In genomic region chr3:38828681-38829080, GRCh38 we compare ENCODE assay signal across 19 cellular contexts. TPM values are rescaled to one million over a fixed set of nuclear protein-coding genes. Genes with fewer than 3 reads are reported as not detected.
DNase-seq lines count a peak whose midpoint lies in the region; ATAC-seq, FAIRE-seq and TF ChIP-seq lines count a peak whose summit lies in the region.
"Had no signal": no experiment of that assay in that cellular context is flagged by ENCODE, and none has a peak within 500 bp of the region (broad histone marks: within the 10 kb centered on the region; RNA-seq: fewer than 3 reads in every experiment).

No MANE protein-coding gene starts in this region.

- H2BK15ac ChIP-seq in IMR-90 (ENCODE audit: low read depth, low read length), result peak overlapping the region; percentile 94; the same call in 2 of the 3 replicates

- H2BK20ac ChIP-seq in IMR-90 (ENCODE audit: low read depth, low read length), result peak overlapping the region; percentile 96

- H2AK9ac ChIP-seq in IMR-90 (replicated peaks; ENCODE audit: low read depth, low read length, poor library complexity), result peak overlapping the region; percentile 89

- TF ChIP-seq CTCF in AG04450 (IDR thresholded peaks at IDR 0.05; ENCODE audit: low read depth, low read length) (no peak), IMR-90 (conservative IDR thresholded peaks at IDR 0.05; ENCODE audit: low read depth, low read length) (no peak), endothelial cell of umbilical vein (IDR thresholded peaks at IDR 0.05; ENCODE audit: extremely low read depth in 1 of 2, insufficient read depth in 1 of 2, low read depth in 1 of 2, low read length in 2 of 2) (no peak), body of pancreas (IDR thresholded peaks at IDR 0.05) (no peak)

- H3K18ac ChIP-seq in IMR-90 (ENCODE audit: low read depth, low read length), result peak overlapping the region; percentile 99; the same call in 1 of the 2 replicates

- H3K9me1 ChIP-seq in IMR-90 (ENCODE audit: insufficient read depth, low read length) (peaks cover 18% of the 10 kb centered on the region), endothelial cell of umbilical vein (replicated peaks; ENCODE audit: control insufficient read depth, extremely low read depth, insufficient read depth, low read length) (no peaks in the 10 kb centered on the region)

- H3K36me3 ChIP-seq in IMR-90 (ENCODE audit: control insufficient read depth, insufficient read depth, low read length) (no peaks in the 10 kb centered on the region), endothelial cell of umbilical vein (ENCODE audit: control insufficient read depth in 2 of 2, extremely low read depth in 1 of 2, insufficient read depth in 2 of 2, low read length in 2 of 2) (no peaks in the 10 kb centered on the region), mesodermal cell (ENCODE audit: control insufficient read depth, insufficient read depth, low read length) (no peaks in the 10 kb centered on the region), body of pancreas (replicated peaks in 1 of 2; ENCODE audit: insufficient read depth in 1 of 2, low read depth in 2 of 2) (no peaks in the 10 kb centered on the region)

- TF ChIP-seq RAD21 in IMR-90 (IDR thresholded peaks at IDR 0.05; ENCODE audit: low read length), result no peak

- peak overlapping the region; percentile 93 for H2BK5ac ChIP-seq in IMR-90 (ENCODE audit: low read depth, low read length, poor library complexity, severe bottlenecking)

- H2BK120ac ChIP-seq in IMR-90 (ENCODE audit: low read depth, low read length), result peak overlapping the region; percentile 100

- no peak for DNase-seq in AG04450 (ENCODE audit: low read depth, low spot score)
- DNase-seq in IMR-90, result no peak
- DNase-seq in endothelial cell of umbilical vein (ENCODE audit: low read depth, low spot score), result no peak
- DNase-seq in SIG-M5 treated with dmso at 0.1 percent for 504 hours (lab: John Stamatoyannopoulos, UW; ENCODE audit: unreplicated experiment), result no peak
- no peak for DNase-seq in activated gamma-delta T cell treated with Interleukin-2 at 50 U/mL for 16 hours
- DNase-seq in body of pancreas, result no peak
- DNase-seq: C1 segment of cervical spinal cord; CD8-positive, alpha-beta memory T cell; Kasumi-1; MM.1S; NCI-H1092 treated with DMSO at 0.1 percent for 48 hours; NCI-H146; NCI-H2029 treated with DMSO at 0.1 percent for 48 hours; NCI-H2171; NCI-H446; NCI-H526 treated with DMSO at 0.1 percent for 48 hours had no signal

- TF ChIP-seq POLR2A in IMR-90 (IDR thresholded peaks at IDR 0.05; ENCODE audit: low read depth, low read length) (no peak), endothelial cell of umbilical vein (IDR thresholded peaks at IDR 0.05; ENCODE audit: low read depth, low read length) (no peak), body of pancreas (IDR thresholded peaks at IDR 0.05) (no peak)

- in situ Hi-C loops in IMR-90 (cut with MboI; ENCODE audit: low sequenced_read_pairs), result no loop called here

- ATAC-seq in IMR-90 (ENCODE audit: low read depth) (no peak; the same call in 1 of the 2 replicates), GM21576 (IDR thresholded peaks at IDR 0.05; ENCODE audit: unreplicated experiment) (no peak), body of pancreas (no peak)

- H4K20me1 ChIP-seq in IMR-90 (ENCODE audit: insufficient read depth, low read length) (no peaks in the 10 kb centered on the region), endothelial cell of umbilical vein (replicated peaks; ENCODE audit: control insufficient read depth, extremely low read depth, insufficient read depth, low read length) (no peaks in the 10 kb centered on the region)

- H3K27me3 ChIP-seq in AG04450 (ENCODE audit: control insufficient read depth, insufficient read depth, low read length) (peaks cover 2% of the 10 kb centered on the region), IMR-90 (ENCODE audit: control insufficient read depth, insufficient read depth, low read length) (no peaks in the 10 kb centered on the region), endothelial cell of umbilical vein (ENCODE audit: control insufficient read depth in 2 of 2, insufficient read depth in 2 of 2, low read length in 2 of 2) (no peaks in the 10 kb centered on the region), body of pancreas (no peaks in the 10 kb centered on the region)

- H3K9me3 ChIP-seq in AG04450 (ENCODE audit: control insufficient read depth, insufficient read depth, low read length) (no peaks in the 10 kb centered on the region; the same call in 1 of the 2 replicates), IMR-90 (ENCODE audit: control insufficient read depth, insufficient read depth, low read length) (no peaks in the 10 kb centered on the region), endothelial cell of umbilical vein (replicated peaks; ENCODE audit: control insufficient read depth, insufficient read depth, low read length) (no peaks in the 10 kb centered on the region), mesodermal cell (ENCODE audit: control insufficient read depth, low read length) (no peaks in the 10 kb centered on the region), body of pancreas (no peaks in the 10 kb centered on the region)

- H3K27ac ChIP-seq in AG04450 (ENCODE audit: low read depth, low read length) (peak overlapping the region; percentile 95), IMR-90 (ENCODE audit: insufficient read depth, low read length) (peak overlapping the region; percentile 97), endothelial cell of umbilical vein (ENCODE audit: insufficient read depth, low read depth, low read length) (peak overlapping the region; percentile 77), mesodermal cell (ENCODE audit: low read depth, low read length, severe bottlenecking) (peak overlapping the region; percentile 84), body of pancreas (no peak overlapping the region)

- H3K4me1 ChIP-seq in IMR-90 (ENCODE audit: control insufficient read depth, insufficient read depth, low read length) (peaks cover 16% of the 10 kb centered on the region), endothelial cell of umbilical vein (ENCODE audit: control insufficient read depth, extremely low read depth, insufficient read depth, low read length) (peaks cover 21% of the 10 kb centered on the region), mesodermal cell (ENCODE audit: control insufficient read depth, insufficient read depth, low read length, poor library complexity, severe bottlenecking) (peaks cover 22% of the 10 kb centered on the region), body of pancreas (peaks cover 8% of the 10 kb centered on the region)

- H3K4me2 ChIP-seq in IMR-90 (ENCODE audit: low read depth, low read length) (no peak overlapping the region), endothelial cell of umbilical vein (ENCODE audit: insufficient read depth, low read length) (no peak overlapping the region)

- H3K23ac ChIP-seq in IMR-90 (ENCODE audit: low read depth, low read length), result peak overlapping the region; percentile 28; the same call in 1 of the 2 replicates

- WGBS in IMR-90 (ENCODE audit: extremely low coverage in 2 of 2, insufficient read length in 1 of 2), 2 experiments, result 100% methylated on average over 3 of the region's 4 CpGs; no CpG with 5 or more reads in 1 of the 2 experiments
- WGBS in mesodermal cell (ENCODE audit: insufficient coverage in 2 of 2), 2 experiments, result 88 to 100% methylated on average over 3 of the region's 4 CpGs
- WGBS in body of pancreas, 2 donors, result 80 to 85% methylated on average over 4 of the region's 4 CpGs

- peak overlapping the region; percentile 99 for H4K91ac ChIP-seq in IMR-90 (ENCODE audit: insufficient read depth, low read depth, low read length)

- BruUV-seq in IMR-90 (replicated peaks; lab: Mats Ljungman, UMichigan), result no TSS peak
- no TSS peak for BruUV-seq in endothelial cell of umbilical vein (replicated peaks; lab: Mats Ljungman, UMichigan)

- no peak for FAIRE-seq in endothelial cell of umbilical vein (lab: Jason Lieb, UNC)
- FAIRE-seq: A204.1 had no signal

- peak overlapping the region; percentile 99 for H3K4ac ChIP-seq in IMR-90 (ENCODE audit: low read depth, low read length)

- H3K14ac ChIP-seq in IMR-90 (replicated peaks; ENCODE audit: low read depth, low read length), result peak overlapping the region; percentile 92

- H3K4me3 ChIP-seq in AG04450 (ENCODE audit: low read depth, low read length), result no peak overlapping the region
- no peak overlapping the region for H3K4me3 ChIP-seq in IMR-90 (ENCODE audit: insufficient read depth, low read depth, low read length)
- no peak overlapping the region for H3K4me3 ChIP-seq in endothelial cell of umbilical vein (replicated peaks in 1 of 3; ENCODE audit: insufficient read depth in 1 of 3, low read depth in 1 of 3, low read length in 3 of 3)
- no peak overlapping the region for H3K4me3 ChIP-seq in mesodermal cell (ENCODE audit: extremely low read depth, insufficient read depth, low read length, poor library complexity, severe bottlenecking)
- H3K4me3 ChIP-seq in body of pancreas, result no peak overlapping the region

- H3K79me1 ChIP-seq in IMR-90 (ENCODE audit: low read depth in 1 of 2, low read length in 2 of 2), result no peaks in the 10 kb centered on the region; a peak in 1 of 4 replicates

- POLR2A ChIA-PET in AG04450 (lab: Yijun Ruan, JAX), result interaction anchor here (1.3 kb wide), 1 partner anchor 15 kb away, joined by 3 read pairs; no protein-coding TSS in a partner anchor
- POLR2A ChIA-PET in IMR-90 (lab: Charles Lee; ENCODE audit: unreplicated experiment), result no interaction called here
- POLR2A ChIA-PET in endothelial cell of umbilical vein (lab: Charles Lee), result no interaction called here

- H4K5ac ChIP-seq in IMR-90 (ENCODE audit: low read depth, low read length), result peak overlapping the region; percentile 99

- H2AFZ ChIP-seq in IMR-90 (replicated peaks; ENCODE audit: low read length, poor library complexity) (peak overlapping the region; percentile 94), endothelial cell of umbilical vein (ENCODE audit: low read depth, low read length) (no peak overlapping the region)

- peak overlapping the region; percentile 88; the same call in 1 of the 2 replicates for H3K9ac ChIP-seq in IMR-90 (ENCODE audit: low read depth, low read length)
- no peak overlapping the region for H3K9ac ChIP-seq in endothelial cell of umbilical vein (replicated peaks; ENCODE audit: extremely low read depth, insufficient read depth, low read length)

- dilution Hi-C loops in IMR-90 (cut with HindIII; ENCODE audit: low sequenced_read_pairs, unreplicated experiment) (no loop called here), endothelial cell of umbilical vein (cut with MboI; ENCODE audit: extremely low pct_ligation_motif_present, low sequenced_read_pairs) (no loop called here)

- H4K8ac ChIP-seq in IMR-90 (ENCODE audit: low read depth in 2 of 2, low read length in 2 of 2), result peak overlapping the region; percentile 74 to 95

- H3K79me2 ChIP-seq in endothelial cell of umbilical vein (ENCODE audit: control insufficient read depth, insufficient read depth, low read length), result no peaks in the 10 kb centered on the region

- no peak overlapping the region for H3K56ac ChIP-seq in IMR-90 (ENCODE audit: extremely low read depth, insufficient read depth, low read length)

- intact Hi-C loops in IMR-90 (cut with micrococcal nuclease) (no loop called here), endothelial cell of umbilical vein (cut with micrococcal nuclease) (loop anchor here (2.0 kb wide), 1 partner anchor 54 kb away; no protein-coding TSS in a partner anchor), body of pancreas (cut with DNase I) (no loop called here)

- H2AK5ac ChIP-seq in IMR-90 (ENCODE audit: low read depth, low read length), result peak overlapping the region; percentile 76

- CTCF ChIA-PET in AG04450 (lab: Charles Lee) (interaction anchor here (0.9 to 1.9 kb wide), 6 partner anchors 12 to 307 kb away, joined by 3 to 7 read pairs (median 4); no protein-coding TSS in a partner anchor), IMR-90 (lab: Yijun Ruan, JAX) (interaction anchor here (1.2 kb wide), 1 partner anchor 307 kb away, joined by 3 read pairs; no protein-coding TSS in a partner anchor), endothelial cell of umbilical vein (lab: Charles Lee) (interaction anchor here (0.7 to 3.2 kb wide), 8 partner anchors 8 to 171 kb away, joined by 3 to 19 read pairs (median 4); no protein-coding TSS in a partner anchor)

RNA-seq across cellular contexts. Expression of gene SCN10A, which starts 12.7 kb away (rescaled TPM):
- polyA plus RNA-seq in AG04450 (2011; rRNA removed), result not detected in 2 replicates
- not detected in 2 replicates for polyA minus RNA-seq in AG04450 (2011; rRNA and poly(A)+ RNA removed)
- total RNA-seq in IMR-90 (2012; rRNA removed), result not detected in 2 replicates
- polyA plus RNA-seq in IMR-90 (2012; rRNA removed), result not detected in 2 replicates
- polyA plus RNA-seq in IMR-90 (2012; cell fraction: cytosol; rRNA removed), result under 0.01 TPM in 1 of 2 replicates, not detected in the other
- 0.01 TPM in 2 replicates for polyA plus RNA-seq in IMR-90 (2012; cell fraction: nucleus; rRNA removed; ENCODE audit: low replicate concordance)
- total RNA-seq in endothelial cell of umbilical vein, result 0.09 TPM in 1 of 2 replicates, not detected in the other
- 0.07 and 0.08 TPM in 2 replicates for polyA plus RNA-seq in endothelial cell of umbilical vein
- 0.04 and 0.05 TPM in 2 replicates for polyA plus RNA-seq in endothelial cell of umbilical vein (2011; cell fraction: cytosol; rRNA removed)
- 0.13 and 0.15 TPM in 2 replicates for polyA plus RNA-seq in endothelial cell of umbilical vein (2011; cell fraction: nucleus; rRNA removed)
- 0.03 TPM in 1 of 2 replicates, not detected in the other for polyA plus RNA-seq in endothelial cell of umbilical vein (2012)
- polyA minus RNA-seq in endothelial cell of umbilical vein, result not detected in 2 replicates
- not detected for polyA minus RNA-seq in endothelial cell of umbilical vein (2011; cell fraction: cytosol; rRNA and poly(A)+ RNA removed)
- polyA minus RNA-seq in endothelial cell of umbilical vein (2011; cell fraction: nucleus; rRNA and poly(A)+ RNA removed), result 0.10 TPM in 1 of 2 replicates, not detected in the other
- polyA plus RNA-seq in mesodermal cell (2013, experiment 1 of 2), result not detected
- not detected for polyA plus RNA-seq in mesodermal cell (2013, experiment 2 of 2)
- total RNA-seq in body of pancreas, result not detected
- total RNA-seq: CD8-positive, alpha-beta memory T cell had no signal
- polyA plus RNA-seq: CD8-positive, alpha-beta memory T cell had no signal

Comparison
In these comparisons a context has a peak if more than half of its experiments do, and no peak if none do; other contexts are left out.
1. H3K27ac ChIP-seq: peak in AG04450 (single experiment), IMR-90 (single experiment), endothelial cell of umbilical vein (single experiment) and mesodermal cell (single experiment); none in body of pancreas (0 of 4).